In genomic region chr1:200877839-200878551, GRCh38 we compare ENCODE assay signal across 1 cellular context.
TF ChIP-seq lines count a peak whose summit lies in the region.

No MANE protein-coding gene starts in this region.

TF ChIP-seq in GM12878, 131 proteins besides CTCF, POLR2A, EP300 and RAD21 (continued from another document):
- TF ChIP-seq IRF5 (IDR thresholded peaks at IDR 0.05; ENCODE audit: borderline replicate concordance): no peak
- TF ChIP-seq SRF (IDR thresholded peaks at IDR 0.05; ENCODE audit: low read depth in 2 of 2, low read length in 2 of 2): peak in 1 of 2 experiments; percentile 47; a peak in 1 of 4 replicates
- TF ChIP-seq HDAC6 (IDR thresholded peaks at IDR 0.05; ENCODE audit: unreplicated experiment): no peak
- no peak for TF ChIP-seq MXI1 (IDR thresholded peaks at IDR 0.05; ENCODE audit: low read depth, low read length)
- no peak for TF ChIP-seq ZNF592 (IDR thresholded peaks at IDR 0.05)
- TF ChIP-seq NBN (IDR thresholded peaks at IDR 0.05): no peak
- TF ChIP-seq SREBF2 (IDR thresholded peaks at IDR 0.05; ENCODE audit: low read length): no peak
- peak; percentile 54; the same call in 1 of the 2 replicates for TF ChIP-seq TCF7 (IDR thresholded peaks at IDR 0.05; ENCODE audit: borderline replicate concordance)
- no peak for TF ChIP-seq HCFC1 (IDR thresholded peaks at IDR 0.05; ENCODE audit: low read length)
- no peak for TF ChIP-seq ZSCAN29 (IDR thresholded peaks at IDR 0.05)
- TF ChIP-seq ZNF687 (IDR thresholded peaks at IDR 0.05): peak; percentile 52; the same call in 1 of the 2 replicates
- TF ChIP-seq JUND (IDR thresholded peaks at IDR 0.05; ENCODE audit: low read depth, low read length): peak; percentile 53; the same call in 1 of the 2 replicates
- TF ChIP-seq FOXK2 (IDR thresholded peaks at IDR 0.05): no peak
- TF ChIP-seq CHD4 (IDR thresholded peaks at IDR 0.05): no peak
- TF ChIP-seq MTA3 (IDR thresholded peaks at IDR 0.05; ENCODE audit: borderline replicate concordance, low read length): 0 out of 2 replicates have a peak, but pooled peaks have one; percentile 78
- TF ChIP-seq ZBTB33 (IDR thresholded peaks at IDR 0.05): no peak
- TF ChIP-seq BCL11A (IDR thresholded peaks at IDR 0.05; ENCODE audit: low read depth, low read length): peak; percentile 82; the same call in 1 of the 2 replicates
- no peak for TF ChIP-seq PRDM15 (CRISPR knock-in tag; IDR thresholded peaks at IDR 0.05)
- TF ChIP-seq CBX3 (IDR thresholded peaks at IDR 0.05; ENCODE audit: borderline replicate concordance, low read depth): no peak
- no peak for TF ChIP-seq ZNF207 (IDR thresholded peaks at IDR 0.05; ENCODE audit: borderline replicate concordance)
- no peak for TF ChIP-seq ZNF274 (IDR thresholded peaks at IDR 0.05; ENCODE audit: insufficient read depth, insufficient read length)
- no peak for TF ChIP-seq STAT3 (IDR thresholded peaks at IDR 0.05; ENCODE audit: low read depth, low read length)
- no peak for TF ChIP-seq IRF3 (IDR thresholded peaks at IDR 0.05)
- TF ChIP-seq ESRRA (IDR thresholded peaks at IDR 0.05; ENCODE audit: low read length): no peak
- TF ChIP-seq EED (IDR thresholded peaks at IDR 0.05; ENCODE audit: low read depth): peak; percentile 94
- TF ChIP-seq HSF1 (IDR thresholded peaks at IDR 0.05; ENCODE audit: low read depth, low read length): no peak
- TF ChIP-seq NFXL1 (IDR thresholded peaks at IDR 0.05; ENCODE audit: borderline replicate concordance): no peak
- no peak for TF ChIP-seq TAF1 (IDR thresholded peaks at IDR 0.05; ENCODE audit: borderline replicate concordance, low read depth, low read length)
- no peak for TF ChIP-seq PKNOX1 (IDR thresholded peaks at IDR 0.05)
- no peak for TF ChIP-seq YBX1 (IDR thresholded peaks at IDR 0.05)
- peak; percentile 96 for TF ChIP-seq SKIL (IDR thresholded peaks at IDR 0.05; ENCODE audit: low read depth, poor library complexity, severe bottlenecking)
- TF ChIP-seq ETV6 (conservative IDR thresholded peaks at IDR 0.05 in 1 of 2, IDR thresholded peaks at IDR 0.05 in 1 of 2; ENCODE audit: borderline replicate concordance in 1 of 2, low read depth in 1 of 2): peak in 1 of 2 experiments; percentile 86; a peak in 2 of 4 replicates
- 0 out of 2 replicates have a peak, but pooled peaks have one; percentile 34 for TF ChIP-seq BMI1 (IDR thresholded peaks at IDR 0.05; ENCODE audit: borderline replicate concordance)
- TF ChIP-seq RCOR1 (conservative IDR thresholded peaks at IDR 0.05; ENCODE audit: low read depth, low read length): no peak
- TF ChIP-seq MEF2A (IDR thresholded peaks at IDR 0.05; ENCODE audit: insufficient read depth, low read depth, low read length): no peak
- TF ChIP-seq KAT2A (conservative IDR thresholded peaks at IDR 0.05; ENCODE audit: control insufficient read depth, low read depth, low read length): no peak
- TF ChIP-seq RAD51 (IDR thresholded peaks at IDR 0.05): no peak
- TF ChIP-seq MEF2B (IDR thresholded peaks at IDR 0.05; ENCODE audit: partially characterized antibody, poor library complexity, severe bottlenecking): peak; percentile 87
